In the genomic region with DNA sequence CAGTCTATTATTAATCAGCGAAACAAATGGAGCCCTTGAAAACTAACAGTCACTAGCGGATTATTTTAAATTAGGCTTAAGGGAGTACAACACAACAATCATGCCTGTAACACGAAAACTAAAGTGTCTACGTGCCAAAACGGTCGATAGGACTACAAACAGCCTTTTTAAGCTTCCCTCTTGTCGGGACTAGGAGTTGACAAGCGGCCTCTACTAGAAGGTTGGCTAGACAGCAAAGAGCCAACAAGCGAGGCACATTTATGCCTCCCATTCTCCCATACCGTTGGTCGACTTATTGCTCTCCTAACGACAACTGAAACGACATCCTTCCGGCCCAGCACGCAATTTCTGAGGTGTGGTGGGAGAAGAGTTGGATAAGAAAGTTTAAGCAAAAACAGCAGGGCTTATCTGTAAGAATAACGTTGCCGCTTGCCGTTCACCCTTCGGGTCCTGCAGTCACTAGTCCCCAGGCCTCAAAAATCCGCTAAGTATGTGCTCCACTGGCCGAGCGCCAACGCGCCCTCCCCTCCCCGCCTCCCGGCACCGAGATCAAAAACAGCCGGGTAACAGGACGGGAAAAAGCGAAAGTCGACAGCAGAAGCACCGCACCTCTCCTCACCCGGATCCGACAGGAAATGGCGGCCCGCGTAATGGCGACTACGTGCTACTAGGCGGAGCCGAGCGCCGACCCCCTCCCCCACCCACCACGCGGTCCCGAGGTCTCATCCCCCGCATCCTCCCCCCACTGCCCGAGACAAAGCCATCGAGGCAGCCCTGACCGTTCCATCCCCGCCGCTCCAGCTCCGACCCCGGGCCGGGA, we compare ENCODE assay signal across 8 cellular contexts. TPM values are rescaled to one million over a fixed set of nuclear protein-coding genes. Genes with fewer than 3 reads are reported as not detected.
DNase-seq lines count a peak whose midpoint lies in the region; ATAC-seq and TF ChIP-seq lines count a peak whose summit lies in the region.

No MANE protein-coding gene starts in this region.

- peak overlapping the region; percentile 100 for H3K9ac ChIP-seq in ES-I3 (ENCODE audit: low read depth, low read length)

- no peaks in the 10 kb centered on the region for H3K27me3 ChIP-seq in kidney epithelial cell (ENCODE audit: control insufficient read depth, insufficient read depth, low read length)

- DNase-seq in NCI-H2171 treated with DMSO at 0.1 percent for 48 hours (lab: John Stamatoyannopoulos, UW) = peak; percentile 70
- DNase-seq in activated CD4-positive, alpha-beta T cell treated with anti-CD3 and anti-CD28 coated beads for 24 hours (ENCODE audit: low read depth in 2 of 2) = peak; percentile 76 to 81
- peak; percentile 70 for DNase-seq in cerebellar cortex (ENCODE audit: low spot score)
- DNase-seq in kidney epithelial cell (ENCODE audit: low read depth) = no peak
- DNase-seq in stimulated activated CD4-positive, alpha-beta T cell treated with anti-CD3 and anti-CD28 coated beads, Interleukin-12 subunit alpha, Interleukin-12 subunit beta, amount 100 ng/mL, for 48 hours (ENCODE audit: low read depth in 2 of 3, low spot score in 1 of 3) = peak; percentile 75 to 87 (median 79)

- H3K9me3 ChIP-seq in ES-I3 (ENCODE audit: control insufficient read depth, insufficient read depth, low read length) = no peaks in the 10 kb centered on the region

- H3K36me3 ChIP-seq in ES-I3 (ENCODE audit: insufficient read depth, low read length) (peaks cover 28% of the 10 kb centered on the region), kidney epithelial cell (ENCODE audit: control insufficient read depth, insufficient read depth, low read length) (peaks cover 2% of the 10 kb centered on the region)

- TF ChIP-seq CTCF in kidney epithelial cell (IDR thresholded peaks at IDR 0.05; ENCODE audit: insufficient read depth, low read length, poor library complexity, severe bottlenecking) = no peak

- ATAC-seq in HG02763 (IDR thresholded peaks at IDR 0.05; ENCODE audit: unreplicated experiment) (peak; percentile 24), GM21515 (IDR thresholded peaks at IDR 0.05; ENCODE audit: unreplicated experiment) (no peak)

- H3K4me1 ChIP-seq in ES-I3 (ENCODE audit: insufficient read depth, low read length) = peaks cover 8% of the 10 kb centered on the region

- H3K4me3 ChIP-seq in kidney epithelial cell (ENCODE audit: low read depth, low read length) = peak overlapping the region; percentile 88

RNA-seq across cellular contexts. Expression of gene HNRNPK, which starts 0.8 kb away (rescaled TPM):
- 662 and 691 TPM in 2 replicates for total RNA-seq in kidney epithelial cell

RNA-seq across cellular contexts. Expression of gene RMI1, which starts 1.4 kb away (rescaled TPM):
- total RNA-seq in kidney epithelial cell = 4.5 and 6.7 TPM in 2 replicates

RNA-seq across cellular contexts. Expression of gene KIF27, which starts 58.0 kb away (rescaled TPM):
- 3.5 and 4.6 TPM in 2 replicates for total RNA-seq in kidney epithelial cell
